ENCODE assay signal across 19 cellular contexts in genomic region chr11:94145431-94145830, GRCh38. TPM values are rescaled to one million over a fixed set of nuclear protein-coding genes. Genes with fewer than 3 reads are reported as not detected.
DNase-seq lines count a peak whose midpoint lies in the region; FAIRE-seq and TF ChIP-seq lines count a peak whose summit lies in the region.
"Had no signal": no experiment of that assay in that cellular context is flagged by ENCODE, and none has a peak within 500 bp of the region (broad histone marks: within the 10 kb centered on the region; RNA-seq: fewer than 3 reads in every experiment).

No MANE protein-coding gene starts in this region.

- peaks cover 84% of the 10 kb centered on the region for H3K4me1 Mint-ChIP-seq in activated naive CD4-positive, alpha-beta T cell treated with anti-CD3 and anti-CD28 coated beads, Interleukin-2, amount 50 U/mL, for 24 hours
- H3K4me1 Mint-ChIP-seq in activated naive CD4-positive, alpha-beta T cell treated with anti-CD3 and anti-CD28 coated beads, Interleukin-2, amount 10 ng/mL, durations not matched to agents 7 days and 5 days, result peaks cover 39% of the 10 kb centered on the region
- peaks cover 87% of the 10 kb centered on the region for H3K4me1 Mint-ChIP-seq in mesothelial cell of epicardium

- H3K9ac ChIP-seq in kidney (ENCODE audit: low read length in 2 of 2), result no peak overlapping the region
- H3K9ac ChIP-seq: BLaER1 had no signal

- in situ Hi-C loops in brain microvascular endothelial cell (cut with HindIII; ENCODE audit: low pct_ligation_motif_present, low sequenced_read_pairs), result no loop called here

- H3K4me1 ChIP-seq in testis (peaks cover 35% of the 10 kb centered on the region), kidney (ENCODE audit: control insufficient read depth in 1 of 2, insufficient read depth in 1 of 2, low read depth in 1 of 2, low read length in 2 of 2) (peaks cover 0 to 8% of the 10 kb centered on the region in 2 donors)

- intact Hi-C loops in testis (cut with DNase I; ENCODE audit: low total_unique reads) (no loop called here), kidney (cut with DNase I) (no loop called here)

- H3K27me3 Mint-ChIP-seq in activated naive CD4-positive, alpha-beta T cell treated with anti-CD3 and anti-CD28 coated beads, Interleukin-2, amount 50 U/mL, for 24 hours, result no peaks in the 10 kb centered on the region
- no peaks in the 10 kb centered on the region for H3K27me3 Mint-ChIP-seq in activated naive CD4-positive, alpha-beta T cell treated with anti-CD3 and anti-CD28 coated beads, Interleukin-2, amount 10 ng/mL, durations not matched to agents 7 days and 5 days
- no peaks in the 10 kb centered on the region for H3K27me3 Mint-ChIP-seq in mesothelial cell of epicardium (ENCODE audit: low read depth)
- H3K27me3 Mint-ChIP-seq: CD4-positive, alpha-beta memory T cell had no signal

- TF ChIP-seq CTCF in choroid plexus epithelial cell (conservative IDR thresholded peaks at IDR 0.05; ENCODE audit: low read depth, low read length) (no peak), mesothelial cell of epicardium (IDR thresholded peaks at IDR 0.05; ENCODE audit: unreplicated experiment) (no peak), testis (IDR thresholded peaks at IDR 0.05) (no peak), kidney (IDR thresholded peaks at IDR 0.05; ENCODE audit: borderline replicate concordance, extremely low read depth, insufficient read depth) (no peak), brain microvascular endothelial cell (IDR thresholded peaks at IDR 0.05; ENCODE audit: low read depth, low read length, missing control alignments) (no peak)

- CTCF ChIA-PET in activated naive CD4-positive, alpha-beta T cell treated with anti-CD3 and anti-CD28 coated beads, Interleukin-2, amount 10 ng/mL, durations not matched to agents 7 days and 5 days (lab: Charles Lee), result no interaction called here

- no peak for DNase-seq in activated naive CD4-positive, alpha-beta T cell treated with anti-CD3 and anti-CD28 coated beads, Interleukin-2, amount 10 ng/mL, durations not matched to agents 7 days and 5 days
- DNase-seq in choroid plexus epithelial cell (ENCODE audit: low read depth), result peak; percentile 38
- no peak for DNase-seq in mesothelial cell of epicardium (ENCODE audit: low spot score in 2 of 2, unreplicated experiment in 2 of 2)
- DNase-seq in testis, result no peak
- no peak for DNase-seq in kidney
- DNase-seq in effector CD4-positive, alpha-beta T cell, result no peak
- DNase-seq in brain microvascular endothelial cell, result no peak
- DNase-seq: CD4-positive, alpha-beta memory T cell; DMS153; DMS79; GDM1; GOT3; H9 had no signal

- no peak for TF ChIP-seq POLR2A in testis (IDR thresholded peaks at IDR 0.05)

- 64 to 71% methylated on average over 2 of the region's 2 CpGs for WGBS in testis, 2 donors

- H3K9me3 Mint-ChIP-seq in activated naive CD4-positive, alpha-beta T cell treated with anti-CD3 and anti-CD28 coated beads, Interleukin-2, amount 50 U/mL, for 24 hours, result no peaks in the 10 kb centered on the region
- H3K9me3 Mint-ChIP-seq in activated naive CD4-positive, alpha-beta T cell treated with anti-CD3 and anti-CD28 coated beads, Interleukin-2, amount 10 ng/mL, durations not matched to agents 7 days and 5 days, result no peaks in the 10 kb centered on the region
- H3K9me3 Mint-ChIP-seq in mesothelial cell of epicardium, result no peaks in the 10 kb centered on the region
- H3K9me3 Mint-ChIP-seq: CD14-positive monocyte; CD4-positive, alpha-beta memory T cell; H9 had no signal

- H3K9me3 ChIP-seq in testis, result no peaks in the 10 kb centered on the region
- H3K9me3 ChIP-seq in kidney (ENCODE audit: control insufficient read depth in 1 of 2, low read length in 2 of 2), result no peaks in the 10 kb centered on the region

- H3K27me3 ChIP-seq in testis, result no peaks in the 10 kb centered on the region
- no peaks in the 10 kb centered on the region for H3K27me3 ChIP-seq in brain microvascular endothelial cell (replicated peaks)
- H3K27me3 ChIP-seq: BLaER1 had no signal

- H3K36me3 Mint-ChIP-seq in activated naive CD4-positive, alpha-beta T cell treated with anti-CD3 and anti-CD28 coated beads, Interleukin-2, amount 50 U/mL, for 24 hours, result peaks cover 4% of the 10 kb centered on the region
- H3K36me3 Mint-ChIP-seq in activated naive CD4-positive, alpha-beta T cell treated with anti-CD3 and anti-CD28 coated beads, Interleukin-2, amount 10 ng/mL, durations not matched to agents 7 days and 5 days, result peaks cover 1% of the 10 kb centered on the region
- H3K36me3 Mint-ChIP-seq in mesothelial cell of epicardium, result no peaks in the 10 kb centered on the region
- H3K36me3 Mint-ChIP-seq: CD4-positive, alpha-beta memory T cell had no signal

- H3K4me3 Mint-ChIP-seq in activated naive CD4-positive, alpha-beta T cell treated with anti-CD3 and anti-CD28 coated beads, Interleukin-2, amount 50 U/mL, for 24 hours, result peak overlapping the region; percentile 15
- no peak overlapping the region for H3K4me3 Mint-ChIP-seq in activated naive CD4-positive, alpha-beta T cell treated with anti-CD3 and anti-CD28 coated beads, Interleukin-2, amount 10 ng/mL, durations not matched to agents 7 days and 5 days
- no peak overlapping the region for H3K4me3 Mint-ChIP-seq in mesothelial cell of epicardium
- H3K4me3 Mint-ChIP-seq: CD14-positive monocyte; CD4-positive, alpha-beta memory T cell; H9 had no signal

- no peak overlapping the region for H3K27ac Mint-ChIP-seq in activated naive CD4-positive, alpha-beta T cell treated with anti-CD3 and anti-CD28 coated beads, Interleukin-2, amount 50 U/mL, for 24 hours
- no peak overlapping the region for H3K27ac Mint-ChIP-seq in activated naive CD4-positive, alpha-beta T cell treated with anti-CD3 and anti-CD28 coated beads, Interleukin-2, amount 10 ng/mL, durations not matched to agents 7 days and 5 days
- peak overlapping the region; percentile 33 for H3K27ac Mint-ChIP-seq in mesothelial cell of epicardium
- H3K27ac Mint-ChIP-seq: H9 had no signal

- H3K4me3 ChIP-seq in choroid plexus epithelial cell (ENCODE audit: low read depth, low read length), result no peak overlapping the region
- no peak overlapping the region for H3K4me3 ChIP-seq in testis
- H3K4me3 ChIP-seq in kidney (ENCODE audit: low read length in 2 of 2), result no peak overlapping the region
- no peak overlapping the region for H3K4me3 ChIP-seq in brain microvascular endothelial cell (ENCODE audit: low read depth, low read length)
- H3K4me3 ChIP-seq: BLaER1 had no signal

- no peak for FAIRE-seq in kidney (lab: Jason Lieb, UNC)
- FAIRE-seq: GM12892, GM18507 had no signal

- H3K27ac ChIP-seq in testis (peak overlapping the region; percentile 51 to 74), kidney (ENCODE audit: low read depth in 2 of 2, low read length in 2 of 2) (no peak overlapping the region), brain microvascular endothelial cell (no peak overlapping the region)
- H3K27ac ChIP-seq: 22Rv1, BLaER1 had no signal

- H3K36me3 ChIP-seq in testis (ENCODE audit: low read depth, missing control alignments), result no peaks in the 10 kb centered on the region
- H3K36me3 ChIP-seq in kidney (ENCODE audit: control insufficient read depth in 1 of 2, insufficient read depth in 2 of 2, low read length in 2 of 2), result no peaks in the 10 kb centered on the region
- no peaks in the 10 kb centered on the region for H3K36me3 ChIP-seq in brain microvascular endothelial cell (replicated peaks)

RNA-seq across cellular contexts. Expression of gene PANX1, which starts 16.8 kb away (rescaled TPM):
- 40.1 to 42.9 TPM (median 41.2 TPM) in 3 replicates for total RNA-seq in mesothelial cell of epicardium
- 10 to 100 TPM; 42.0 to 55.3 TPM for total RNA-seq in testis
- 22.2 TPM for polyA plus RNA-seq in testis (ENCODE audit: insufficient read depth, low read depth, low replicate concordance)
- 13.9 TPM for total RNA-seq in kidney
- polyA plus RNA-seq in kidney (ENCODE audit: insufficient read depth, low read depth, low replicate concordance), result 5.3 TPM

Comparison
In these comparisons a context has a peak if more than half of its experiments do, and no peak if none do; other contexts are left out.
1. H3K27ac ChIP-seq: peak in testis (2 of 2); none in kidney (0 of 2) and brain microvascular endothelial cell (single experiment).